Comparison of ENCODE assay signal across 15 cellular contexts in genomic region chr7:77796109-77796508, GRCh38. TPM values are rescaled to one million over a fixed set of nuclear protein-coding genes. Genes with fewer than 3 reads are reported as not detected.
DNase-seq lines count a peak whose midpoint lies in the region; ATAC-seq, FAIRE-seq and TF ChIP-seq lines count a peak whose summit lies in the region.
"Had no signal": no experiment of that assay in that cellular context is flagged by ENCODE, and none has a peak within 500 bp of the region (broad histone marks: within the 10 kb centered on the region; RNA-seq: fewer than 3 reads in every experiment).

No MANE protein-coding gene starts in this region.

- H3K4me1 ChIP-seq in A549, result peaks cover 33% of the 10 kb centered on the region
- peaks cover 37% of the 10 kb centered on the region for H3K4me1 ChIP-seq in DOHH2 (ENCODE audit: control insufficient read depth, low read length)

- H3K27ac ChIP-seq in A549 (no peak overlapping the region), DOHH2 (ENCODE audit: low read depth, low read length) (no peak overlapping the region)
- H3K27ac ChIP-seq: HL-60, WERI-Rb-1 had no signal

- no peaks in the 10 kb centered on the region for H3K27me3 Mint-ChIP-seq in activated CD8-positive, alpha-beta T cell treated with anti-CD3 and anti-CD28 coated beads, Interleukin-2, amount 10 ng/mL, durations not matched to agents 7 days and 5 days (ENCODE audit: low read depth)
- H3K27me3 Mint-ChIP-seq in immature natural killer cell (ENCODE audit: low read depth in 3 of 3), result peaks cover 6 to 13% (median 9%) of the 10 kb centered on the region in 3 donors

- 94% methylated on average over 3 of the region's 3 CpGs for WGBS in A549 (ENCODE audit: missing lambda C conversion rate)

- H3K27me3 ChIP-seq in DOHH2 (ENCODE audit: control insufficient read depth, low read length), result no peaks in the 10 kb centered on the region

- FAIRE-seq in A549 (lab: Jason Lieb, UNC), result no peak
- FAIRE-seq: colon had no signal

- POLR2A ChIA-PET in A549 (lab: Yijun Ruan, JAX), result no interaction called here
- POLR2A ChIA-PET in activated CD8-positive, alpha-beta T cell treated with anti-CD3 and anti-CD28 coated beads, Interleukin-2, amount 10 ng/mL, durations not matched to agents 7 days and 5 days (lab: Charles Lee), result interaction anchor here (0.5 kb wide), 1 partner anchor 134 kb away, joined by 4 read pairs; no protein-coding TSS in a partner anchor

- no peaks in the 10 kb centered on the region for H3K9me3 Mint-ChIP-seq in activated CD8-positive, alpha-beta T cell treated with anti-CD3 and anti-CD28 coated beads, Interleukin-2, amount 10 ng/mL, durations not matched to agents 7 days and 5 days (ENCODE audit: insufficient read depth)
- H3K9me3 Mint-ChIP-seq in immature natural killer cell, result no peaks in the 10 kb centered on the region
- H3K9me3 Mint-ChIP-seq: activated naive CD4-positive, alpha-beta T cell treated with anti-CD3 and anti-CD28 coated beads for 36 hours had no signal

- H3K9me2 ChIP-seq in DOHH2 (replicated peaks; ENCODE audit: control insufficient read depth, low read length), result no peaks in the 10 kb centered on the region

- peaks cover 29% of the 10 kb centered on the region for H4K20me1 ChIP-seq in DOHH2 (ENCODE audit: control insufficient read depth, insufficient read depth, low read depth, low read length)

- H3K4me3 Mint-ChIP-seq in activated CD8-positive, alpha-beta T cell treated with anti-CD3 and anti-CD28 coated beads, Interleukin-2, amount 10 ng/mL, durations not matched to agents 7 days and 5 days, result peak overlapping the region; percentile 99
- peak overlapping the region in 4 of 5 donors; percentile 52 to 93 (median 81) for H3K4me3 Mint-ChIP-seq in immature natural killer cell

- peaks cover 39% of the 10 kb centered on the region for H3K4me1 Mint-ChIP-seq in activated CD8-positive, alpha-beta T cell treated with anti-CD3 and anti-CD28 coated beads, Interleukin-2, amount 10 ng/mL, durations not matched to agents 7 days and 5 days (ENCODE audit: low read depth)
- peaks cover 49 to 67% of the 10 kb centered on the region in 2 donors for H3K4me1 Mint-ChIP-seq in immature natural killer cell

- TF ChIP-seq EP300 in A549 (IDR thresholded peaks at IDR 0.05), result no peak

- H3F3A ChIP-seq in DOHH2 (ENCODE audit: control insufficient read depth, insufficient read depth), result peaks cover 21% of the 10 kb centered on the region

- no peak for TF ChIP-seq CTCF in A549 (IDR thresholded peaks at IDR 0.05)
- TF ChIP-seq CTCF in DOHH2 (IDR thresholded peaks at IDR 0.05; ENCODE audit: low read depth, low read length, poor library complexity, severe bottlenecking), result no peak

- peak overlapping the region; percentile 3 for H3K27ac Mint-ChIP-seq in activated CD8-positive, alpha-beta T cell treated with anti-CD3 and anti-CD28 coated beads, Interleukin-2, amount 10 ng/mL, durations not matched to agents 7 days and 5 days
- peak overlapping the region in 4 of 6 donors; percentile 14 to 89 (median 45) for H3K27ac Mint-ChIP-seq in immature natural killer cell
- H3K27ac Mint-ChIP-seq: activated naive CD4-positive, alpha-beta T cell treated with anti-CD3 and anti-CD28 coated beads for 36 hours had no signal

- no peak overlapping the region; the same call in 2 of the 3 replicates for H3K4me2 ChIP-seq in A549
- H3K4me2 ChIP-seq in DOHH2 (ENCODE audit: low read length), result peak overlapping the region; percentile 96

- no peak for TF ChIP-seq RAD21 in A549 (conservative IDR thresholded peaks at IDR 0.05 in 1 of 2, IDR thresholded peaks at IDR 0.05 in 1 of 2)

- DNase-seq in A549 (ENCODE audit: low read depth in 1 of 2, low spot score in 1 of 2) (no peak), immature natural killer cell (no peak), nucleus accumbens (lab: John Stamatoyannopoulos, UW) (no peak)
- no peak for DNase-seq in activated CD8-positive, alpha-beta T cell treated with anti-CD3 and anti-CD28 coated beads, Interleukin-2, amount 10 ng/mL, durations not matched to agents 7 days and 5 days
- DNase-seq: activated naive CD4-positive, alpha-beta T cell treated with anti-CD3 and anti-CD28 coated beads for 36 hours; GDM1; islet precursor cell; NCI-H1092; WERI-Rb-1 had no signal

- no peak overlapping the region for H3K4me3 ChIP-seq in A549
- peak overlapping the region; percentile 90 for H3K4me3 ChIP-seq in DOHH2 (ENCODE audit: low read length)

- H3K9me3 ChIP-seq in A549 (no peaks in the 10 kb centered on the region), DOHH2 (ENCODE audit: control insufficient read depth, insufficient read depth, low read length) (no peaks in the 10 kb centered on the region)

- H3K36me3 Mint-ChIP-seq in activated CD8-positive, alpha-beta T cell treated with anti-CD3 and anti-CD28 coated beads, Interleukin-2, amount 10 ng/mL, durations not matched to agents 7 days and 5 days (ENCODE audit: low read depth), result peaks cover 32% of the 10 kb centered on the region
- peaks cover 0 to 3% (median 0%) of the 10 kb centered on the region in 3 donors for H3K36me3 Mint-ChIP-seq in immature natural killer cell

- ATAC-seq in A549 (no peak), HG03025 (IDR thresholded peaks at IDR 0.05; ENCODE audit: low FRiP score, unreplicated experiment) (no peak), HG02870 (IDR thresholded peaks at IDR 0.05; ENCODE audit: unreplicated experiment) (no peak), GM21528 (IDR thresholded peaks at IDR 0.05; ENCODE audit: low FRiP score, unreplicated experiment) (no peak)
- no peak for ATAC-seq in activated CD8-positive, alpha-beta T cell treated with anti-CD3 and anti-CD28 coated beads, Interleukin-2, amount 10 ng/mL, durations not matched to agents 7 days and 5 days

- no peak for TF ChIP-seq POLR2A in A549 (IDR thresholded peaks at IDR 0.05; ENCODE audit: low read length)

- H3K79me2 ChIP-seq in DOHH2 (ENCODE audit: control insufficient read depth, low read length), result peaks cover 72% of the 10 kb centered on the region

- CTCF ChIA-PET in A549 (lab: Yijun Ruan, JAX), result no interaction called here
- CTCF ChIA-PET in activated CD8-positive, alpha-beta T cell treated with anti-CD3 and anti-CD28 coated beads, Interleukin-2, amount 10 ng/mL, durations not matched to agents 7 days and 5 days (lab: Charles Lee), result interaction anchor here (0.6 kb wide), 1 partner anchor 461 kb away, joined by 3 read pairs; no protein-coding TSS in a partner anchor

- peaks cover 67% of the 10 kb centered on the region for H3K36me3 ChIP-seq in DOHH2 (ENCODE audit: control insufficient read depth, low read length)

TF ChIP-seq in A549, 52 proteins besides CTCF, POLR2A, EP300 and RAD21:
- no peak for TF ChIP-seq PHF8 (IDR thresholded peaks at IDR 0.05; ENCODE audit: borderline replicate concordance, low read depth)
- peak; percentile 47 for TF ChIP-seq MAFK (IDR thresholded peaks at IDR 0.05; ENCODE audit: partially characterized antibody)

RNA-seq across cellular contexts. Expression of gene TMEM60, which starts 2.1 kb away (rescaled TPM):
- polyA plus RNA-seq in A549 (2011; rRNA removed), result 42.8 and 54.7 TPM in 2 replicates
- 13.8 and 15.1 TPM in 2 replicates for polyA plus RNA-seq in A549 (2012; cell fraction: cytosol; rRNA removed)
- 3.1 and 5.4 TPM in 2 replicates for polyA plus RNA-seq in A549 (2012; cell fraction: nucleus; rRNA removed)
- polyA plus RNA-seq in A549 (2017; fragmentation: RNase III; extraction: RNeasy Plus Mini Kit Qiagen cat#74134 plus additional on column Dnase treatment), result 26.3 to 33.8 TPM (median 29.8 TPM) in 3 replicates
- polyA minus RNA-seq in A549 (2011; rRNA and poly(A)+ RNA removed), result 6.6 and 9.3 TPM in 2 replicates
- total RNA-seq in activated CD8-positive, alpha-beta T cell treated with anti-CD3 and anti-CD28 coated beads, Interleukin-2, amount 10 ng/mL, durations not matched to agents 7 days and 5 days, result 10 to 100 TPM; 14.1 to 14.8 TPM
- 10 to 100 TPM in 2 of 3 donors, 1 to 10 TPM in 1; 7.9 to 22.6 (median 11.0) TPM for polyA plus RNA-seq in immature natural killer cell

RNA-seq across cellular contexts. Expression of gene PHTF2, which starts 2.5 kb away (rescaled TPM):
- 35.5 and 41.6 TPM in 2 replicates for polyA plus RNA-seq in A549 (2011; rRNA removed)
- 7.4 and 9.1 TPM in 2 replicates for polyA plus RNA-seq in A549 (2012; cell fraction: cytosol; rRNA removed)
- polyA plus RNA-seq in A549 (2012; cell fraction: nucleus; rRNA removed), result 2.6 and 8.5 TPM in 2 replicates
- 11.0 to 14.5 TPM (median 13.1 TPM) in 3 replicates for polyA plus RNA-seq in A549 (2017; fragmentation: RNase III; extraction: RNeasy Plus Mini Kit Qiagen cat#74134 plus additional on column Dnase treatment)
- polyA minus RNA-seq in A549 (2011; rRNA and poly(A)+ RNA removed), result 11.9 and 16.4 TPM in 2 replicates
- 10 to 100 TPM; 34.9 to 39.1 TPM for total RNA-seq in activated CD8-positive, alpha-beta T cell treated with anti-CD3 and anti-CD28 coated beads, Interleukin-2, amount 10 ng/mL, durations not matched to agents 7 days and 5 days
- polyA plus RNA-seq in immature natural killer cell, result 1 to 10 TPM; 4.1 to 9.3 (median 4.1) TPM
